20 cellular contexts compared by ENCODE assay signal in the genomic region with DNA sequence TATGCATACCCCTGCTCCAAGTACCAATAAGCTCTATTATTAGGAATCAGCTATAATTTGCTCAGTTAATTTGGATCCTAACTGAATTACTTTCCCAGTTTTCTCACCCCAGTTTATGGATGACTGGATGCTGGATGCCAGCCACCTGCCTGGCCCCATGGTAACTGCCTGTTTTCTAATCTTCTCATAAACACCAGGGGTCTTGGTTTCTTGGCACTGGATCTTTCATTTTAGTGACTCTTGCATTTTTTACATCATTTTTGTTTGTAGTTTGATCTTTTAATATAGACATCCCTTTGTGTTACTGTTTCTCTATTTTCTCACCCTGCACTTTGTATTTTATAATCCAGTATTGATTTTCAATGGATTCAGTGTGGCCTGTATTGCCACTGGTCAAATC.
"Had no signal": no experiment of that assay in that cellular context is flagged by ENCODE, and none has a peak within 500 bp of the region (broad histone marks: within the 10 kb centered on the region; RNA-seq: fewer than 3 reads in every experiment).

No MANE protein-coding gene starts in this region.

- ATAC-seq: activated naive CD8-positive, alpha-beta T cell treated with anti-CD3 and anti-CD28 coated beads, Interleukin-2, amount 50 U/mL, for 24 hours; gastroesophageal sphincter; left ventricle myocardium superior; right lobe of liver had no signal

- H3K27ac ChIP-seq: coronary artery, dorsolateral prefrontal cortex, gastroesophageal sphincter, right lobe of liver, uterus had no signal

- H3K9me3 ChIP-seq: gastroesophageal sphincter, right lobe of liver, uterus had no signal

- DNase-seq: activated CD4-positive, alpha-beta memory T cell treated with anti-CD3 and anti-CD28 coated beads, Interleukin-2, amount 10 ng/mL, durations not matched to agents 7 days and 5 days; activated CD4-positive, alpha-beta T cell treated with anti-CD3 and anti-CD28 coated beads for 1 hour; activated CD4-positive, alpha-beta T cell treated with anti-CD3 and anti-CD28 coated beads, Interleukin-2, amount 10 ng/mL, durations not matched to agents 7 days and 5 days; activated CD8-positive, alpha-beta memory T cell treated with anti-CD3 and anti-CD28 coated beads, Interleukin-2, amount 50 U/mL, for 48 hours; activated gamma-delta T cell; activated naive CD8-positive, alpha-beta T cell treated with anti-CD3 and anti-CD28 coated beads, Interleukin-2, amount 50 U/mL, for 24 hours; activated T-cell treated with anti-CD3 and anti-CD28 coated beads, Interleukin-2, amount 50 U/mL, for 24 hours; amygdala; dorsolateral prefrontal cortex; effector memory CD4-positive, alpha-beta T cell; islet precursor cell; left ventricle myocardium superior; right lobe of liver; stimulated activated CD4-positive, alpha-beta T cell treated with anti-CD3 and anti-CD28 coated beads, Interleukin-2, amount 100 ng/mL, for 48 hours; stimulated activated naive CD4-positive, alpha-beta T cell treated with Interleukin-2 at 50 U/mL for 16 hours; trophoblast cell; uterus had no signal

- H3K27me3 ChIP-seq: dorsolateral prefrontal cortex, gastroesophageal sphincter, hepatocyte, right lobe of liver, uterus had no signal

- H3K4me1 ChIP-seq: gastroesophageal sphincter, right lobe of liver, uterus had no signal

- H3K4me3 ChIP-seq: coronary artery, dorsolateral prefrontal cortex, gastroesophageal sphincter, hepatocyte, right lobe of liver, uterus had no signal

- H3K36me3 ChIP-seq: gastroesophageal sphincter, right lobe of liver, uterus had no signal
